ENCODE assay signal across 26 cellular contexts in genomic region chr1:237749122-237749521, GRCh38.
"Had no signal": no experiment of that assay in that cellular context is flagged by ENCODE, and none has a peak within 500 bp of the region (broad histone marks: within the 10 kb centered on the region; RNA-seq: fewer than 3 reads in every experiment).

No MANE protein-coding gene starts in this region.

- H3K27ac ChIP-seq: ascending aorta, breast epithelium, esophagus muscularis mucosa, foreskin keratinocyte, gastrocnemius medialis had no signal

- DNase-seq: activated CD4-positive, alpha-beta memory T cell treated with anti-CD3 and anti-CD28 coated beads, Interleukin-2, amount 10 ng/mL, durations not matched to agents 7 days and 5 days; activated CD4-positive, alpha-beta T cell treated with anti-CD3 and anti-CD28 coated beads for 1 hour; activated CD4-positive, alpha-beta T cell treated with anti-CD3 and anti-CD28 coated beads for 4 hours; activated CD4-positive, alpha-beta T cell treated with anti-CD3 and anti-CD28 coated beads, Interleukin-2, amount 10 ng/mL, durations not matched to agents 7 days and 5 days; activated CD4-positive, alpha-beta T cell treated with anti-CD3 and anti-CD28 coated beads, Interleukin-2, amount 50 U/mL, for 4 hours; activated CD8-positive, alpha-beta memory T cell treated with anti-CD3 and anti-CD28 coated beads, Interleukin-2, amount 50 U/mL, for 48 hours; activated gamma-delta T cell; activated naive CD4-positive, alpha-beta T cell; activated naive CD4-positive, alpha-beta T cell treated with anti-CD3 and anti-CD28 coated beads, Interleukin-2, amount 10 ng/mL, durations not matched to agents 7 days and 5 days; activated naive CD8-positive, alpha-beta T cell treated with anti-CD3 and anti-CD28 coated beads, Interleukin-2, amount 10 ng/mL, durations not matched to agents 7 days and 5 days; activated T-cell treated with anti-CD3 and anti-CD28 coated beads for 4 hours; activated T-cell treated with anti-CD3 and anti-CD28 coated beads, Interleukin-2, amount 50 U/mL, for 24 hours; activated T-cell treated with anti-CD3 and anti-CD28 coated beads, Interleukin-2, amount 50 U/mL, for 72 hours; caudate nucleus; cortex of kidney; dermis blood vessel endothelial cell; effector CD4-positive, alpha-beta T cell; effector memory CD8-positive, alpha-beta T cell; erythroblast; foreskin keratinocyte; gastrocnemius medialis; T-helper 2 cell had no signal

- H3K36me3 ChIP-seq: ascending aorta, breast epithelium, esophagus muscularis mucosa, gastrocnemius medialis had no signal

- ATAC-seq: activated naive CD4-positive, alpha-beta T cell treated with anti-CD3 and anti-CD28 coated beads, Interleukin-2, amount 50 U/mL, for 72 hours; activated T-cell treated with anti-CD3 and anti-CD28 coated beads, Interleukin-2, amount 50 U/mL, for 72 hours; effector memory CD8-positive, alpha-beta T cell; foreskin keratinocyte; gastrocnemius medialis had no signal

- H3K4me1 ChIP-seq: ascending aorta, breast epithelium, foreskin keratinocyte, gastrocnemius medialis had no signal

- H3K4me3 ChIP-seq: ascending aorta, breast epithelium, esophagus muscularis mucosa, gastrocnemius medialis had no signal

- H3K27me3 ChIP-seq: ascending aorta, breast epithelium, esophagus muscularis mucosa, foreskin keratinocyte, gastrocnemius medialis had no signal

- H3K9me3 ChIP-seq: ascending aorta, breast epithelium, esophagus muscularis mucosa, gastrocnemius medialis had no signal
